Comparison of ENCODE assay signal across 1 cellular context in the genomic region with DNA sequence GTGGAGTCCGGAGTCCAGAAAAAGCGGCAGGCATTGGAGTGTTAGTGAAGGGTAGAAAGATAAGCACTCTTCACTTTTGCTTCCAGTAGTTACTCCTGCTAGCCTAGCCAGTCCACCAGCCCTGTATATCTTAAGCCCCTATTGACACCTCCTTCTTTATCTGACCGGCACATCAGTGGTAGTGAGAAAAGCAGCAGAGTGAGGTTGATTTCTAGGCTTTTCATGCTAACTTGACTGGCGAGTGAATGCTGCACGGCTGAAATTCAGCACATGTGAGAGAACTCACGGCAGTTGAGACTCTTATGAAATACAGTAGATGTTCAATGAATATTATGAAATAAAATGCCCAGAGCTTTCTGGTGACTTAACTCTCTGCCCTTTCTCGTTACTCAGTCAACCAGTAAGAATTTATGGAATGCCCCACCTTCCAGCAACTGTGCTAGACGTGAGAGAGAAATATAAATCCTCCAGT.
TF ChIP-seq lines count a peak whose summit lies in the region.

No MANE protein-coding gene starts in this region.

TF ChIP-seq in SK-N-SH treated with all-trans-retinoic acid at 6 μM for 48 hours, 23 proteins besides CTCF, POLR2A, EP300 and RAD21 (continued from another document):
- TF ChIP-seq, protein P1, sequence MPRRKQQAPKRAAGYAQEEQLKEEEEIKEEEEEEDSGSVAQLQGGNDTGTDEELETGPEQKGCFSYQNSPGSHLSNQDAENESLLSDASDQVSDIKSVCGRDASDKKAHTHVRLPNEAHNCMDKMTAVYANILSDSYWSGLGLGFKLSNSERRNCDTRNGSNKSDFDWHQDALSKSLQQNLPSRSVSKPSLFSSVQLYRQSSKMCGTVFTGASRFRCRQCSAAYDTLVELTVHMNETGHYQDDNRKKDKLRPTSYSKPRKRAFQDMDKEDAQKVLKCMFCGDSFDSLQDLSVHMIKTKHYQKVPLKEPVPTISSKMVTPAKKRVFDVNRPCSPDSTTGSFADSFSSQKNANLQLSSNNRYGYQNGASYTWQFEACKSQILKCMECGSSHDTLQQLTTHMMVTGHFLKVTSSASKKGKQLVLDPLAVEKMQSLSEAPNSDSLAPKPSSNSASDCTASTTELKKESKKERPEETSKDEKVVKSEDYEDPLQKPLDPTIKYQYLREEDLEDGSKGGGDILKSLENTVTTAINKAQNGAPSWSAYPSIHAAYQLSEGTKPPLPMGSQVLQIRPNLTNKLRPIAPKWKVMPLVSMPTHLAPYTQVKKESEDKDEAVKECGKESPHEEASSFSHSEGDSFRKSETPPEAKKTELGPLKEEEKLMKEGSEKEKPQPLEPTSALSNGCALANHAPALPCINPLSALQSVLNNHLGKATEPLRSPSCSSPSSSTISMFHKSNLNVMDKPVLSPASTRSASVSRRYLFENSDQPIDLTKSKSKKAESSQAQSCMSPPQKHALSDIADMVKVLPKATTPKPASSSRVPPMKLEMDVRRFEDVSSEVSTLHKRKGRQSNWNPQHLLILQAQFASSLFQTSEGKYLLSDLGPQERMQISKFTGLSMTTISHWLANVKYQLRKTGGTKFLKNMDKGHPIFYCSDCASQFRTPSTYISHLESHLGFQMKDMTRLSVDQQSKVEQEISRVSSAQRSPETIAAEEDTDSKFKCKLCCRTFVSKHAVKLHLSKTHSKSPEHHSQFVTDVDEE (CRISPR knock-in tag; IDR thresholded peaks at IDR 0.05): no peak
- TF ChIP-seq ARNTL (CRISPR knock-in tag; IDR thresholded peaks at IDR 0.05; ENCODE audit: borderline replicate concordance, low read depth): no peak
- TF ChIP-seq, protein P2, sequence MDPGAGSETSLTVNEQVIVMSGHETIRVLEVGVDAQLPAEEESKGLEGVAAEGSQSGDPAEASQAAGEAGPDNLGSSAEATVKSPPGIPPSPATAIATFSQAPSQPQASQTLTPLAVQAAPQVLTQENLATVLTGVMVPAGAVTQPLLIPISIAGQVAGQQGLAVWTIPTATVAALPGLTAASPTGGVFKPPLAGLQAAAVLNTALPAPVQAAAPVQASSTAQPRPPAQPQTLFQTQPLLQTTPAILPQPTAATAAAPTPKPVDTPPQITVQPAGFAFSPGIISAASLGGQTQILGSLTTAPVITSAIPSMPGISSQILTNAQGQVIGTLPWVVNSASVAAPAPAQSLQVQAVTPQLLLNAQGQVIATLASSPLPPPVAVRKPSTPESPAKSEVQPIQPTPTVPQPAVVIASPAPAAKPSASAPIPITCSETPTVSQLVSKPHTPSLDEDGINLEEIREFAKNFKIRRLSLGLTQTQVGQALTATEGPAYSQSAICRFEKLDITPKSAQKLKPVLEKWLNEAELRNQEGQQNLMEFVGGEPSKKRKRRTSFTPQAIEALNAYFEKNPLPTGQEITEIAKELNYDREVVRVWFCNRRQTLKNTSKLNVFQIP (CRISPR knock-in tag; IDR thresholded peaks at IDR 0.05; ENCODE audit: borderline replicate concordance, low read depth): no peak
- TF ChIP-seq, protein P3, sequence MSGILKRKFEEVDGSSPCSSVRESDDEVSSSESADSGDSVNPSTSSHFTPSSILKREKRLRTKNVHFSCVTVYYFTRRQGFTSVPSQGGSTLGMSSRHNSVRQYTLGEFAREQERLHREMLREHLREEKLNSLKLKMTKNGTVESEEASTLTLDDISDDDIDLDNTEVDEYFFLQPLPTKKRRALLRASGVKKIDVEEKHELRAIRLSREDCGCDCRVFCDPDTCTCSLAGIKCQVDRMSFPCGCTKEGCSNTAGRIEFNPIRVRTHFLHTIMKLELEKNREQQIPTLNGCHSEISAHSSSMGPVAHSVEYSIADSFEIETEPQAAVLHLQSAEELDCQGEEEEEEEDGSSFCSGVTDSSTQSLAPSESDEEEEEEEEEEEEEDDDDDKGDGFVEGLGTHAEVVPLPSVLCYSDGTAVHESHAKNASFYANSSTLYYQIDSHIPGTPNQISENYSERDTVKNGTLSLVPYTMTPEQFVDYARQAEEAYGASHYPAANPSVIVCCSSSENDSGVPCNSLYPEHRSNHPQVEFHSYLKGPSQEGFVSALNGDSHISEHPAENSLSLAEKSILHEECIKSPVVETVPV (CRISPR knock-in tag; IDR thresholded peaks at IDR 0.05): no peak
